17 cellular contexts compared by ENCODE assay signal in the genomic region with DNA sequence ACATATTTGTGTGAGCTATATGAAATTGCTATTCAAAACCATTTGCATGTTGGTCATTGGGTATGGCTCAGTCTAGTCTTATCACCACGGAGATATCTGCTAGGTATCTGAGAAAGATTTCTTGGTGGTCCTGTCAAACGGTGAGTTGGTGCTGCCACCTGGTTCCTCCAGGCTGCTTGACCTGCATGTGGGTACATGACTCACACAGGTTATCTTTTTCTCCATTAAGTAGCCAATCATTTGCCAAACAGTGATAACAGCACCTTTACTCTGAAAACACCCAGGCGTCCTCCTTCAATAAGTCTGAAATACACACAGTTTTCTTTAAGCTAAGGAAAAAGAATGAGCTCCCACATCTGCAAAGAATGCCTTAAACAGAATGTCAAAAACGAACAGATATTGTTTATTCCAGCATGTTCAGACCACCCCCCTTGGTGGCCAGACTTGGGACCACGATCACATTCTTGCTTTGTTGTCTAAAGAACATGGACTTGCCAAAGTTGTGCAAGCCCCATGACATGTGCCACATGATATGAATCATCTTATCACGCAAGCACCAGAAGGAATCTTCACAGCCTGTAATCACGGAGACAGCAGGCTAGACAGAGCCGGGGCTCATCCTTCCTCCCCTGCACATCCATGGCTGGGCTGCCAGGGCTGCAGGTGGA.
DNase-seq lines count a peak whose midpoint lies in the region; ATAC-seq, FAIRE-seq and TF ChIP-seq lines count a peak whose summit lies in the region.
"Had no signal": no experiment of that assay in that cellular context is flagged by ENCODE, and none has a peak within 500 bp of the region (broad histone marks: within the 10 kb centered on the region; RNA-seq: fewer than 3 reads in every experiment).

No MANE protein-coding gene starts in this region.

- H3K36me3 ChIP-seq in bronchial epithelial cell (ENCODE audit: control insufficient read depth, insufficient read depth, low read length) (no peaks in the 10 kb centered on the region), mesendoderm (ENCODE audit: control insufficient read depth, insufficient read depth, low read length) (no peaks in the 10 kb centered on the region), vagina (no peaks in the 10 kb centered on the region)
- H3K36me3 ChIP-seq: thyroid gland had no signal

- no peak overlapping the region for H3K56ac ChIP-seq in mesendoderm (ENCODE audit: low read length)

- no peaks in the 10 kb centered on the region for H3K9me3 ChIP-seq in vagina
- H3K9me3 ChIP-seq: thyroid gland had no signal

- no peak overlapping the region for H3K27ac ChIP-seq in mesendoderm (ENCODE audit: low read depth, low read length)
- peak overlapping the region; percentile 86 for H3K27ac ChIP-seq in vagina
- H3K27ac ChIP-seq: thyroid gland had no signal

- no peak overlapping the region for H2AK5ac ChIP-seq in mesendoderm (ENCODE audit: low read length)

- H2BK120ac ChIP-seq in mesendoderm (ENCODE audit: low read depth, low read length): no peak overlapping the region

- H3K9me3 Mint-ChIP-seq in natural killer cell treated with Interleukin-12 subunit alpha and Interleukin-12 subunit beta and Interleukin-15 and Interleukin-18, amount 100 ng/mL, for 72 hours: no peaks in the 10 kb centered on the region

- no peak overlapping the region for H3K18ac ChIP-seq in mesendoderm (ENCODE audit: low read length)

- no peak overlapping the region for H3K4me3 Mint-ChIP-seq in natural killer cell treated with Interleukin-12 subunit alpha and Interleukin-12 subunit beta and Interleukin-15 and Interleukin-18, amount 100 ng/mL, for 72 hours
- H3K4me3 Mint-ChIP-seq: activated CD8-positive, alpha-beta T cell treated with anti-CD3 and anti-CD28 coated beads, Interleukin-2, amount 10 ng/mL, durations not matched to agents 7 days and 5 days; T-cell had no signal

- H3K79me1 ChIP-seq in mesendoderm (ENCODE audit: low read length): no peaks in the 10 kb centered on the region

- H3K4me1 Mint-ChIP-seq in natural killer cell treated with Interleukin-12 subunit alpha and Interleukin-12 subunit beta and Interleukin-15 and Interleukin-18, amount 100 ng/mL, for 72 hours (ENCODE audit: low read depth in 2 of 2): peaks cover 0 to 3% of the 10 kb centered on the region in 2 donors
- H3K4me1 Mint-ChIP-seq: T-cell had no signal

- H2BK5ac ChIP-seq in mesendoderm (ENCODE audit: low read length): no peak overlapping the region

- H3K4me2 ChIP-seq in mesendoderm (ENCODE audit: low read length): no peak overlapping the region

- TF ChIP-seq POLR2A in vagina (IDR thresholded peaks at IDR 0.05): no peak

- DNase-seq in NCI-H748 (lab: John Stamatoyannopoulos, UW; ENCODE audit: unreplicated experiment) (peak; percentile 6), NCI-H748 treated with DMSO at 0.1 percent for 48 hours (lab: John Stamatoyannopoulos, UW) (no peak), bronchial epithelial cell (ENCODE audit: low read depth) (peak; percentile 39), mesendoderm (peak; percentile 40), vagina (ENCODE audit: extremely low spot score in 2 of 2) (no peak), SKM-1 treated with dmso at 0.1 percent for 144 hours (lab: John Stamatoyannopoulos, UW; ENCODE audit: unreplicated experiment) (no peak)
- no peak for DNase-seq in natural killer cell treated with Interleukin-12 subunit alpha and Interleukin-12 subunit beta and Interleukin-15 and Interleukin-18, amount 100 ng/mL, for 72 hours (ENCODE audit: low spot score)
- DNase-seq: 8988T; activated CD8-positive, alpha-beta T cell treated with anti-CD3 and anti-CD28 coated beads, Interleukin-2, amount 10 ng/mL, durations not matched to agents 7 days and 5 days; effector CD8-positive, alpha-beta T cell; Kasumi-1; NCI-H510A treated with DMSO at 0.1 percent for 48 hours; nucleus accumbens; T-cell; thyroid gland had no signal

- intact Hi-C loops in vagina (cut with DNase I): no loop called here

- ATAC-seq in natural killer cell treated with Interleukin-12 subunit alpha and Interleukin-12 subunit beta and Interleukin-15 and Interleukin-18, amount 100 ng/mL, for 72 hours: no peak
- ATAC-seq in HG03108 (IDR thresholded peaks at IDR 0.05; ENCODE audit: unreplicated experiment): no peak
- ATAC-seq: activated CD8-positive, alpha-beta T cell treated with anti-CD3 and anti-CD28 coated beads, Interleukin-2, amount 10 ng/mL, durations not matched to agents 7 days and 5 days; activated naive CD4-positive, alpha-beta T cell treated with anti-CD3 and anti-CD28 coated beads, Interleukin-2, amount 50 U/mL, for 72 hours; T-cell had no signal

- WGBS in mesendoderm (ENCODE audit: extremely low coverage, insufficient coverage, low lambda C conversion rate): no CpG with 5 or more reads among the region's 8 CpGs

- H3K23ac ChIP-seq in mesendoderm (ENCODE audit: low read length): no peak overlapping the region

- H3K79me2 ChIP-seq in mesendoderm (ENCODE audit: control insufficient read depth, insufficient read depth, low read length): no peaks in the 10 kb centered on the region

- peaks cover 10% of the 10 kb centered on the region for H3K36me3 Mint-ChIP-seq in natural killer cell treated with Interleukin-12 subunit alpha and Interleukin-12 subunit beta and Interleukin-15 and Interleukin-18, amount 100 ng/mL, for 72 hours

- H3K27ac Mint-ChIP-seq in natural killer cell treated with Interleukin-12 subunit alpha and Interleukin-12 subunit beta and Interleukin-15 and Interleukin-18, amount 100 ng/mL, for 72 hours: no peak overlapping the region
- H3K27ac Mint-ChIP-seq: activated CD8-positive, alpha-beta T cell treated with anti-CD3 and anti-CD28 coated beads, Interleukin-2, amount 10 ng/mL, durations not matched to agents 7 days and 5 days; activated naive CD4-positive, alpha-beta T cell treated with anti-CD3 and anti-CD28 coated beads, Interleukin-2, amount 50 U/mL, for 72 hours; T-cell had no signal

- no peak overlapping the region for H3K4ac ChIP-seq in mesendoderm (ENCODE audit: low read depth, low read length)

- no peak overlapping the region for H3K9ac ChIP-seq in mesendoderm (ENCODE audit: low read length)

- H4K8ac ChIP-seq in mesendoderm (ENCODE audit: low read depth, low read length): no peak overlapping the region

- no peak for TF ChIP-seq CTCF in bronchial epithelial cell (IDR thresholded peaks at IDR 0.05; ENCODE audit: insufficient read depth, low read length, severe bottlenecking)
- no peak for TF ChIP-seq CTCF in vagina (IDR thresholded peaks at IDR 0.05)

- H3K4me3 ChIP-seq in bronchial epithelial cell (ENCODE audit: low read depth, low read length) (no peak overlapping the region), mesendoderm (ENCODE audit: low read length) (no peak overlapping the region), vagina (no peak overlapping the region)
- H3K4me3 ChIP-seq: thyroid gland had no signal

- H2BK15ac ChIP-seq in mesendoderm (replicated peaks; ENCODE audit: low read depth): no peak overlapping the region

- FAIRE-seq in bronchial epithelial cell (lab: Jason Lieb, UNC): no peak

- H4K5ac ChIP-seq in mesendoderm (ENCODE audit: low read length): no peak overlapping the region

- no peaks in the 10 kb centered on the region for H3K27me3 ChIP-seq in bronchial epithelial cell (ENCODE audit: control insufficient read depth, insufficient read depth, low read length)
- H3K27me3 ChIP-seq in mesendoderm (ENCODE audit: insufficient read depth, low read length, poor library complexity): no peaks in the 10 kb centered on the region
- H3K27me3 ChIP-seq in vagina: no peaks in the 10 kb centered on the region
- H3K27me3 ChIP-seq: thyroid gland had no signal

- H3K4me1 ChIP-seq in mesendoderm (ENCODE audit: control insufficient read depth, low read depth, low read length) (no peaks in the 10 kb centered on the region), vagina (peaks cover 19% of the 10 kb centered on the region)
- H3K4me1 ChIP-seq: thyroid gland had no signal

- no peaks in the 10 kb centered on the region for H3K27me3 Mint-ChIP-seq in natural killer cell treated with Interleukin-12 subunit alpha and Interleukin-12 subunit beta and Interleukin-15 and Interleukin-18, amount 100 ng/mL, for 72 hours
- H3K27me3 Mint-ChIP-seq: T-cell had no signal

Comparison
In these comparisons a context has a peak if more than half of its experiments do, and no peak if none do; other contexts are left out.
1. DNase-seq: peak in NCI-H748 (single experiment), bronchial epithelial cell (single experiment) and mesendoderm (single experiment); none in NCI-H748 treated with DMSO at 0.1 percent for 48 hours (single experiment), vagina (0 of 2), natural killer cell treated with Interleukin-12 subunit alpha and Interleukin-12 subunit beta and Interleukin-15 and Interleukin-18, amount 100 ng/mL, for 72 hours (single experiment) and SKM-1 treated with dmso at 0.1 percent for 144 hours (single experiment).